In the genomic region with DNA sequence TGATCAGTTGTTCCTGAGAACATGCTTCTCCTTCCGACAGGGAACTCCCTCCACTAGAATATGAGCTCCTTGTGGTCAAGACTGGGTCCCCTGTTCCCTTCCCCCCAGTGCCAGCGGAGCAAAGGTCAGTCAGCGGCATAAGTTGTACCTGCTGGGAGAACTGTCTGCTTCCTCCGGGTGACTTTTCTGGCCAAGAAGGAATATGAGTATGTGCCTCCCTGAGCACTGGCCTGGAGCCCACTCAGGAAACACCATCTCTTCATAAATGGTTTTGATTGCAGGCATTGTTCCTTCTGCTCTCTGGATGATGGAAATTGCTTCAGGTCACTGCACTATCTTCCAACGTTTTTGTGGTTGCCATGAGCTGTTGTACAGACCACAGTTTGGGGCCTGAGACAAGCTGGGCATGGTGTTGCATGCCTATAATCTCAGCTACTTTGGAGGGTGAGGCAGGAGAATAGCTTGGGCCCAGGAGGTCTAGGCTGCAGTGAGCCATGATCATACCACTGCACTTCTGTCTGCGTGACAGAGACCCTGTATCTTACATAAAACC, we compare ENCODE assay signal across 2 cellular contexts.
TF ChIP-seq lines count a peak whose summit lies in the region.

No MANE protein-coding gene starts in this region.

TF ChIP-seq in A549, 52 proteins besides CTCF, POLR2A, EP300 and RAD21:
- TF ChIP-seq, protein P1, sequence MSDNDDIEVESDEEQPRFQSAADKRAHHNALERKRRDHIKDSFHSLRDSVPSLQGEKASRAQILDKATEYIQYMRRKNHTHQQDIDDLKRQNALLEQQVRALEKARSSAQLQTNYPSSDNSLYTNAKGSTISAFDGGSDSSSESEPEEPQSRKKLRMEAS (IDR thresholded peaks at IDR 0.05): no peak
- no peak for TF ChIP-seq ZSCAN20 (CRISPR knock-in tag; IDR thresholded peaks at IDR 0.05)
- no peak for TF ChIP-seq MAZ (IDR thresholded peaks at IDR 0.05; ENCODE audit: borderline replicate concordance, low read depth, low read length)
- TF ChIP-seq RNF2 (IDR thresholded peaks at IDR 0.05; ENCODE audit: borderline replicate concordance, low read depth): no peak
- TF ChIP-seq KDM5A (IDR thresholded peaks at IDR 0.05): no peak
- TF ChIP-seq GATA3 (IDR thresholded peaks at IDR 0.05; ENCODE audit: borderline replicate concordance): no peak
- TF ChIP-seq NFE2L2 (conservative IDR thresholded peaks at IDR 0.05; ENCODE audit: low read length): no peak
- no peak for TF ChIP-seq HDAC2 (IDR thresholded peaks at IDR 0.05)
- no peak for TF ChIP-seq TP53 (CRISPR knock-in tag; IDR thresholded peaks at IDR 0.05)
- TF ChIP-seq ESRRA (IDR thresholded peaks at IDR 0.05; ENCODE audit: borderline replicate concordance, low read length): no peak
- TF ChIP-seq RARB (CRISPR knock-in tag; IDR thresholded peaks at IDR 0.05): no peak
- TF ChIP-seq TFCP2L1 (CRISPR knock-in tag; IDR thresholded peaks at IDR 0.05): no peak
- TF ChIP-seq SREBF2 (IDR thresholded peaks at IDR 0.05): no peak
- TF ChIP-seq CBX2 (IDR thresholded peaks at IDR 0.05; ENCODE audit: borderline replicate concordance, low read depth): no peak
- no peak for TF ChIP-seq NR3C1 (IDR thresholded peaks at IDR 0.05)
- TF ChIP-seq EHMT2 (IDR thresholded peaks at IDR 0.05; ENCODE audit: low read depth): no peak
- no peak for TF ChIP-seq JUNB (IDR thresholded peaks at IDR 0.05)
- no peak for TF ChIP-seq HOXA7 (CRISPR knock-in tag; IDR thresholded peaks at IDR 0.05)
TF ChIP-seq in A549: peak in this region for 0.

TF ChIP-seq in liver, 16 proteins besides CTCF, POLR2A, EP300 and RAD21:
- TF ChIP-seq HNF4A (conservative IDR thresholded peaks at IDR 0.05) (peak; percentile 47 to 52), JUND (IDR thresholded peaks at IDR 0.05) (no peak), RXRA (IDR thresholded peaks at IDR 0.05) (peak in 1 of 2 donors; percentile 20)
